11 cellular contexts compared by ENCODE assay signal in genomic region chr22:42202669-42203068, GRCh38.
DNase-seq lines count a peak whose midpoint lies in the region; ATAC-seq lines count a peak whose summit lies in the region.
"Had no signal": no experiment of that assay in that cellular context is flagged by ENCODE, and none has a peak within 500 bp of the region (broad histone marks: within the 10 kb centered on the region; RNA-seq: fewer than 3 reads in every experiment).

No MANE protein-coding gene starts in this region.

- no peaks in the 10 kb centered on the region for H3K27me3 ChIP-seq in naive thymus-derived CD4-positive, alpha-beta T cell (ENCODE audit: control insufficient read depth in 2 of 2, insufficient read depth in 2 of 2, low read length in 2 of 2)
- H3K27me3 ChIP-seq in thymus (ENCODE audit: control insufficient read depth, insufficient read depth) = no peaks in the 10 kb centered on the region
- H3K27me3 ChIP-seq: neutrophil had no signal

- peaks cover 0 to 24% (median 0%) of the 10 kb centered on the region in 3 experiments for H3K36me3 ChIP-seq in naive thymus-derived CD4-positive, alpha-beta T cell (ENCODE audit: control insufficient read depth in 2 of 3, insufficient read depth in 3 of 3, low read length in 3 of 3)
- peaks cover 16% of the 10 kb centered on the region for H3K36me3 ChIP-seq in thymus (ENCODE audit: control insufficient read depth, insufficient read depth)

- peak; percentile 67 for ATAC-seq in naive thymus-derived CD4-positive, alpha-beta T cell

- peak; percentile 15 for DNase-seq in activated CD4-positive, CD25-positive, alpha-beta regulatory T cell treated with anti-CD3 and anti-CD28 coated beads, Interleukin-2, amount 50 U/mL, for 16 hours (ENCODE audit: low read depth, low spot score)
- no peak for DNase-seq in activated CD4-positive, CD25-positive, alpha-beta regulatory T cell treated with anti-CD3 and anti-CD28 coated beads, Interleukin-2, amount 50 U/mL, for 72 hours
- DNase-seq in activated effector memory CD4-positive, alpha-beta T cell treated with Interleukin-2 at 50 U/mL for 16 hours = peak; percentile 31
- peak in 2 of 9 donors; percentile 9 to 46 for DNase-seq in naive thymus-derived CD4-positive, alpha-beta T cell
- DNase-seq in COR-L47 (lab: John Stamatoyannopoulos, UW) (no peak), putamen (ENCODE audit: low spot score) (no peak)
- DNase-seq in NK-92 treated with Interleukin-12 subunit alpha and Interleukin-12 subunit beta, amount 100 ng/mL, for 24 hours (lab: John Stamatoyannopoulos, UW) = no peak
- DNase-seq: 8988T, NCI-H2171 had no signal

- H3K9me3 Mint-ChIP-seq in naive thymus-derived CD4-positive, alpha-beta T cell = no peaks in the 10 kb centered on the region

- no peak overlapping the region for H3K4me3 ChIP-seq in naive thymus-derived CD4-positive, alpha-beta T cell (ENCODE audit: low read length)
- H3K4me3 ChIP-seq in thymus (ENCODE audit: low read length) = no peak overlapping the region

- intact Hi-C loops in naive thymus-derived CD4-positive, alpha-beta T cell (cut with micrococcal nuclease) = loop anchor here in 1 of 2 donors (1.0 to 5.0 kb wide), 2 partner anchors 22 to 110 kb away; partner anchors contain the start of gene NDUFA6

- 74% methylated on average over 6 of the region's 6 CpGs for WGBS in thymus

- H3K27ac Mint-ChIP-seq in naive thymus-derived CD4-positive, alpha-beta T cell = peak overlapping the region in 6 of 9 donors; percentile 28 to 81 (median 46)

- H3K27ac ChIP-seq in naive thymus-derived CD4-positive, alpha-beta T cell (ENCODE audit: low read depth, low read length) = no peak overlapping the region
- H3K27ac ChIP-seq in thymus (ENCODE audit: low read depth) = peak overlapping the region; percentile 15
- H3K27ac ChIP-seq: neutrophil had no signal

- POLR2A ChIA-PET in naive thymus-derived CD4-positive, alpha-beta T cell (lab: Charles Lee) = interaction anchor here (1.0 kb wide), 1 partner anchor 241 kb away, joined by 3 read pairs; no protein-coding TSS in a partner anchor

- CTCF ChIA-PET in naive thymus-derived CD4-positive, alpha-beta T cell (lab: Charles Lee) = no interaction called here

- H3K4me1 ChIP-seq in naive thymus-derived CD4-positive, alpha-beta T cell (ENCODE audit: control insufficient read depth in 2 of 2, insufficient read depth in 2 of 2, low read length in 2 of 2) = peaks cover 19 to 26% of the 10 kb centered on the region in 2 donors
- no peaks in the 10 kb centered on the region for H3K4me1 ChIP-seq in thymus (ENCODE audit: control insufficient read depth, insufficient read depth, low read length)

- peak overlapping the region in 8 of 10 donors; percentile 27 to 88 (median 60) for H3K4me3 Mint-ChIP-seq in naive thymus-derived CD4-positive, alpha-beta T cell

- H3K27me3 Mint-ChIP-seq in naive thymus-derived CD4-positive, alpha-beta T cell = no peaks in the 10 kb centered on the region

- H3K36me3 Mint-ChIP-seq in naive thymus-derived CD4-positive, alpha-beta T cell = peaks cover 0 to 39% (median 31%) of the 10 kb centered on the region in 5 donors

- peaks cover 47 to 80% (median 70%) of the 10 kb centered on the region in 7 donors for H3K4me1 Mint-ChIP-seq in naive thymus-derived CD4-positive, alpha-beta T cell

- no peaks in the 10 kb centered on the region for H3K9me3 ChIP-seq in naive thymus-derived CD4-positive, alpha-beta T cell (ENCODE audit: control insufficient read depth in 2 of 3, low read length in 3 of 3)
- H3K9me3 ChIP-seq in thymus (ENCODE audit: control insufficient read depth) = no peaks in the 10 kb centered on the region
- H3K9me3 ChIP-seq: neutrophil had no signal

Comparison
In these comparisons a context has a peak if more than half of its experiments do, and no peak if none do; other contexts are left out.
1. DNase-seq: peak in activated CD4-positive, CD25-positive, alpha-beta regulatory T cell treated with anti-CD3 and anti-CD28 coated beads, Interleukin-2, amount 50 U/mL, for 16 hours (single experiment) and activated effector memory CD4-positive, alpha-beta T cell treated with Interleukin-2 at 50 U/mL for 16 hours (single experiment); none in activated CD4-positive, CD25-positive, alpha-beta regulatory T cell treated with anti-CD3 and anti-CD28 coated beads, Interleukin-2, amount 50 U/mL, for 72 hours (single experiment), COR-L47 (single experiment), putamen (single experiment) and NK-92 treated with Interleukin-12 subunit alpha and Interleukin-12 subunit beta, amount 100 ng/mL, for 24 hours (single experiment).